In the genomic region with DNA sequence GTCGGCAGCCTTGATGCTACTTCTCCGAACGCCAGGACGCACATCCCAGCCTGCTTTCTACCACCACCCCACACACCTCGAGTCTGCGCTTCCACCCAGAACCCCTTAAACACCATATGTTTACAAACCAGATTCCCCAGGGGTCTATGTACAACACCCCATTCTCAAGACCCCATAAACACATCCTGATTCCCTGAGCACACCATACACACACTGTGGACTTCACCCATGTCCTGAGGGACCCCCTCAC, we compare ENCODE assay signal across 1 cellular context.
TF ChIP-seq lines count a peak whose summit lies in the region.

No MANE protein-coding gene starts in this region.

TF ChIP-seq in WTC11, 78 proteins besides CTCF, POLR2A, EP300 and RAD21 (continued from another document):
- TF ChIP-seq, protein P1, sequence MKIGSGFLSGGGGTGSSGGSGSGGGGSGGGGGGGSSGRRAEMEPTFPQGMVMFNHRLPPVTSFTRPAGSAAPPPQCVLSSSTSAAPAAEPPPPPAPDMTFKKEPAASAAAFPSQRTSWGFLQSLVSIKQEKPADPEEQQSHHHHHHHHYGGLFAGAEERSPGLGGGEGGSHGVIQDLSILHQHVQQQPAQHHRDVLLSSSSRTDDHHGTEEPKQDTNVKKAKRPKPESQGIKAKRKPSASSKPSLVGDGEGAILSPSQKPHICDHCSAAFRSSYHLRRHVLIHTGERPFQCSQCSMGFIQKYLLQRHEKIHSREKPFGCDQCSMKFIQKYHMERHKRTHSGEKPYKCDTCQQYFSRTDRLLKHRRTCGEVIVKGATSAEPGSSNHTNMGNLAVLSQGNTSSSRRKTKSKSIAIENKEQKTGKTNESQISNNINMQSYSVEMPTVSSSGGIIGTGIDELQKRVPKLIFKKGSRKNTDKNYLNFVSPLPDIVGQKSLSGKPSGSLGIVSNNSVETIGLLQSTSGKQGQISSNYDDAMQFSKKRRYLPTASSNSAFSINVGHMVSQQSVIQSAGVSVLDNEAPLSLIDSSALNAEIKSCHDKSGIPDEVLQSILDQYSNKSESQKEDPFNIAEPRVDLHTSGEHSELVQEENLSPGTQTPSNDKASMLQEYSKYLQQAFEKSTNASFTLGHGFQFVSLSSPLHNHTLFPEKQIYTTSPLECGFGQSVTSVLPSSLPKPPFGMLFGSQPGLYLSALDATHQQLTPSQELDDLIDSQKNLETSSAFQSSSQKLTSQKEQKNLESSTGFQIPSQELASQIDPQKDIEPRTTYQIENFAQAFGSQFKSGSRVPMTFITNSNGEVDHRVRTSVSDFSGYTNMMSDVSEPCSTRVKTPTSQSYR (CRISPR knock-in tag; IDR thresholded peaks at IDR 0.05), result no peak
- TF ChIP-seq, protein P2, sequence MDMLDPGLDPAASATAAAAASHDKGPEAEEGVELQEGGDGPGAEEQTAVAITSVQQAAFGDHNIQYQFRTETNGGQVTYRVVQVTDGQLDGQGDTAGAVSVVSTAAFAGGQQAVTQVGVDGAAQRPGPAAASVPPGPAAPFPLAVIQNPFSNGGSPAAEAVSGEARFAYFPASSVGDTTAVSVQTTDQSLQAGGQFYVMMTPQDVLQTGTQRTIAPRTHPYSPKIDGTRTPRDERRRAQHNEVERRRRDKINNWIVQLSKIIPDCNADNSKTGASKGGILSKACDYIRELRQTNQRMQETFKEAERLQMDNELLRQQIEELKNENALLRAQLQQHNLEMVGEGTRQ (CRISPR knock-in tag; IDR thresholded peaks at IDR 0.05), result no peak
- TF ChIP-seq ETV6 (CRISPR knock-in tag; IDR thresholded peaks at IDR 0.05) (no peak), NR3C1 (CRISPR knock-in tag; conservative IDR thresholded peaks at IDR 0.05; ENCODE audit: low read depth) (no peak), CREM (CRISPR knock-in tag; IDR thresholded peaks at IDR 0.05) (no peak)
- TF ChIP-seq, protein P3, sequence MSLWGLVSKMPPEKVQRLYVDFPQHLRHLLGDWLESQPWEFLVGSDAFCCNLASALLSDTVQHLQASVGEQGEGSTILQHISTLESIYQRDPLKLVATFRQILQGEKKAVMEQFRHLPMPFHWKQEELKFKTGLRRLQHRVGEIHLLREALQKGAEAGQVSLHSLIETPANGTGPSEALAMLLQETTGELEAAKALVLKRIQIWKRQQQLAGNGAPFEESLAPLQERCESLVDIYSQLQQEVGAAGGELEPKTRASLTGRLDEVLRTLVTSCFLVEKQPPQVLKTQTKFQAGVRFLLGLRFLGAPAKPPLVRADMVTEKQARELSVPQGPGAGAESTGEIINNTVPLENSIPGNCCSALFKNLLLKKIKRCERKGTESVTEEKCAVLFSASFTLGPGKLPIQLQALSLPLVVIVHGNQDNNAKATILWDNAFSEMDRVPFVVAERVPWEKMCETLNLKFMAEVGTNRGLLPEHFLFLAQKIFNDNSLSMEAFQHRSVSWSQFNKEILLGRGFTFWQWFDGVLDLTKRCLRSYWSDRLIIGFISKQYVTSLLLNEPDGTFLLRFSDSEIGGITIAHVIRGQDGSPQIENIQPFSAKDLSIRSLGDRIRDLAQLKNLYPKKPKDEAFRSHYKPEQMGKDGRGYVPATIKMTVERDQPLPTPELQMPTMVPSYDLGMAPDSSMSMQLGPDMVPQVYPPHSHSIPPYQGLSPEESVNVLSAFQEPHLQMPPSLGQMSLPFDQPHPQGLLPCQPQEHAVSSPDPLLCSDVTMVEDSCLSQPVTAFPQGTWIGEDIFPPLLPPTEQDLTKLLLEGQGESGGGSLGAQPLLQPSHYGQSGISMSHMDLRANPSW (CRISPR knock-in tag; conservative IDR thresholded peaks at IDR 0.05; ENCODE audit: low read depth), result no peak
